8 cellular contexts compared by ENCODE assay signal in genomic region chr18:67199993-67200617, GRCh38.
DNase-seq lines count a peak whose midpoint lies in the region; ATAC-seq and TF ChIP-seq lines count a peak whose summit lies in the region.

No MANE protein-coding gene starts in this region.

- H3K9ac ChIP-seq in OCI-LY3 (ENCODE audit: low read length) (no peak overlapping the region), endodermal cell (ENCODE audit: extremely low read depth, low read length, poor library complexity, severe bottlenecking) (no peak overlapping the region)

- no peaks in the 10 kb centered on the region for H3K79me2 ChIP-seq in OCI-LY3 (ENCODE audit: low read length)

- no peaks in the 10 kb centered on the region for H3K9me3 Mint-ChIP-seq in activated CD4-positive, alpha-beta T cell treated with anti-CD3 and anti-CD28 coated beads, Interleukin-2, amount 10 ng/mL, durations not matched to agents 24 days and 14 days
- H3K9me3 Mint-ChIP-seq in endodermal cell (no peaks in the 10 kb centered on the region), naive B cell (no peaks in the 10 kb centered on the region)

- peak overlapping the region; percentile 51 for H2AFZ ChIP-seq in OCI-LY3 (ENCODE audit: low read depth, low read length)

- no peaks in the 10 kb centered on the region for H3K36me3 Mint-ChIP-seq in activated CD4-positive, alpha-beta T cell treated with anti-CD3 and anti-CD28 coated beads, Interleukin-2, amount 10 ng/mL, durations not matched to agents 24 days and 14 days (ENCODE audit: low read depth)
- H3K36me3 Mint-ChIP-seq in endodermal cell (ENCODE audit: low read depth) (no peaks in the 10 kb centered on the region), naive B cell (no peaks in the 10 kb centered on the region)

- no peaks in the 10 kb centered on the region for H3K27me3 ChIP-seq in OCI-LY3 (ENCODE audit: low read depth, low read length)
- no peaks in the 10 kb centered on the region for H3K27me3 ChIP-seq in endodermal cell (ENCODE audit: control insufficient read depth, insufficient read depth, low read length, poor library complexity, severe bottlenecking)

- H3K4me3 ChIP-seq in OCI-LY3 (ENCODE audit: low read length) = peak overlapping the region; percentile 4
- no peak overlapping the region for H3K4me3 ChIP-seq in endodermal cell (ENCODE audit: low read length)

- no peaks in the 10 kb centered on the region for H4K20me1 ChIP-seq in OCI-LY3 (ENCODE audit: insufficient read depth, low read length)

- peaks cover 5% of the 10 kb centered on the region for H3K27me3 Mint-ChIP-seq in activated CD4-positive, alpha-beta T cell treated with anti-CD3 and anti-CD28 coated beads, Interleukin-2, amount 10 ng/mL, durations not matched to agents 24 days and 14 days
- H3K27me3 Mint-ChIP-seq in endodermal cell (ENCODE audit: insufficient read depth) (no peaks in the 10 kb centered on the region), naive B cell (peaks cover 0 to 16% (median 7%) of the 10 kb centered on the region in 3 donors)

- H3K4me1 ChIP-seq in OCI-LY3 (ENCODE audit: low read length) = 0 out of 2 replicates have a peak, but pooled peaks cover 3% of the 10 kb centered on the region
- H3K4me1 ChIP-seq in endodermal cell (ENCODE audit: control insufficient read depth, insufficient read depth, low read length) = no peaks in the 10 kb centered on the region

- no peak overlapping the region for H3K27ac Mint-ChIP-seq in activated CD4-positive, alpha-beta T cell treated with anti-CD3 and anti-CD28 coated beads, Interleukin-2, amount 10 ng/mL, durations not matched to agents 24 days and 14 days
- H3K27ac Mint-ChIP-seq in endodermal cell (no peak overlapping the region), naive B cell (no peak overlapping the region)

- H3K4me1 Mint-ChIP-seq in activated CD4-positive, alpha-beta T cell treated with anti-CD3 and anti-CD28 coated beads, Interleukin-2, amount 10 ng/mL, durations not matched to agents 24 days and 14 days = no peaks in the 10 kb centered on the region
- H3K4me1 Mint-ChIP-seq in endodermal cell (no peaks in the 10 kb centered on the region), naive B cell (no peaks in the 10 kb centered on the region)

- ATAC-seq in GM21786 (IDR thresholded peaks at IDR 0.05; ENCODE audit: unreplicated experiment) (peak; percentile 95), naive B cell (ENCODE audit: low read depth in 2 of 2) (peak; percentile 49 to 56)

- TF ChIP-seq RAD21 in Ishikawa (IDR thresholded peaks at IDR 0.05; ENCODE audit: low read depth) = peak; percentile 73

- H3K9me3 ChIP-seq in OCI-LY3 (ENCODE audit: insufficient read depth, low read length) (no peaks in the 10 kb centered on the region), endodermal cell (ENCODE audit: control insufficient read depth, low read length) (no peaks in the 10 kb centered on the region)

- H3K27ac ChIP-seq in OCI-LY3 (ENCODE audit: low read length) (no peak overlapping the region), endodermal cell (ENCODE audit: low read depth, low read length) (no peak overlapping the region)

- intact Hi-C loops in activated CD4-positive, alpha-beta T cell treated with anti-CD3 and anti-CD28 coated beads, Interleukin-2, amount 10 ng/mL, durations not matched to agents 24 days and 14 days (cut with micrococcal nuclease) = loop anchor here (1.0 kb wide), 1 partner anchor 96 kb away; no protein-coding TSS in a partner anchor

- peak overlapping the region; percentile 36 for H3K4me2 ChIP-seq in OCI-LY3 (ENCODE audit: low read length)

- TF ChIP-seq EP300 in Ishikawa (IDR thresholded peaks at IDR 0.05; ENCODE audit: borderline replicate concordance) = no peak

- H3K4me3 Mint-ChIP-seq in activated CD4-positive, alpha-beta T cell treated with anti-CD3 and anti-CD28 coated beads, Interleukin-2, amount 10 ng/mL, durations not matched to agents 24 days and 14 days = no peak overlapping the region
- H3K4me3 Mint-ChIP-seq in endodermal cell (no peak overlapping the region), naive B cell (no peak overlapping the region)

- TF ChIP-seq CTCF in OCI-LY3 (IDR thresholded peaks at IDR 0.05; ENCODE audit: low read depth, low read length) = peak; percentile 94
- TF ChIP-seq CTCF in endodermal cell (conservative IDR thresholded peaks at IDR 0.05) = peak; percentile 83

- peak; percentile 63 for DNase-seq in activated CD4-positive, alpha-beta T cell treated with anti-CD3 and anti-CD28 coated beads, Interleukin-2, amount 10 ng/mL, durations not matched to agents 24 days and 14 days
- no peak for DNase-seq in activated CD4-positive, alpha-beta T cell treated with anti-CD3 and anti-CD28 coated beads, Interleukin-2, amount 50 U/mL, for 4 hours
- DNase-seq in endodermal cell = no peak
- peak; percentile 12 for DNase-seq in naive B cell
- DNase-seq in activated naive CD4-positive, alpha-beta T cell treated with anti-CD3 and anti-CD28 coated beads, Interleukin-2, amount 50 U/mL, for 16 hours = no peak

- H3K36me3 ChIP-seq in OCI-LY3 (replicated peaks; ENCODE audit: low read depth, low read length) = no peaks in the 10 kb centered on the region
- H3K36me3 ChIP-seq in endodermal cell (ENCODE audit: control insufficient read depth, insufficient read depth, low read length) = no peaks in the 10 kb centered on the region

- WGBS in endodermal cell (ENCODE audit: insufficient coverage in 1 of 2, insufficient read length in 1 of 2), 2 experiments = 80 to 100% methylated on average over 1 to 2 of the region's 3 CpGs

TF ChIP-seq in Ishikawa, 13 proteins besides CTCF, POLR2A, EP300 and RAD21:
- no peak for TF ChIP-seq TCF12 (IDR thresholded peaks at IDR 0.05; ENCODE audit: low read depth)
- TF ChIP-seq TAF1 (IDR thresholded peaks at IDR 0.05; ENCODE audit: low read depth) = no peak
- no peak for TF ChIP-seq CEBPB (IDR thresholded peaks at IDR 0.05)
- no peak for TF ChIP-seq ZBTB7A (IDR thresholded peaks at IDR 0.05; ENCODE audit: low read depth)
- TF ChIP-seq REST (IDR thresholded peaks at IDR 0.05; ENCODE audit: low read depth) = no peak
- TF ChIP-seq NFIC (IDR thresholded peaks at IDR 0.05) = no peak
- no peak for TF ChIP-seq TEAD4 (IDR thresholded peaks at IDR 0.05)
- no peak for TF ChIP-seq USF1 (IDR thresholded peaks at IDR 0.05)
- TF ChIP-seq FOXM1 (IDR thresholded peaks at IDR 0.05; ENCODE audit: borderline replicate concordance, low read depth) = no peak
- TF ChIP-seq YY1 (IDR thresholded peaks at IDR 0.05; ENCODE audit: low read depth) = no peak
- no peak for TF ChIP-seq MAX (IDR thresholded peaks at IDR 0.05)
- no peak for TF ChIP-seq CREB1 (IDR thresholded peaks at IDR 0.05; ENCODE audit: low read depth)
- no peak for TF ChIP-seq EGR1 (IDR thresholded peaks at IDR 0.05)

Comparison
In these comparisons a context has a peak if more than half of its experiments do, and no peak if none do; other contexts are left out.
1. DNase-seq: peak in activated CD4-positive, alpha-beta T cell treated with anti-CD3 and anti-CD28 coated beads, Interleukin-2, amount 10 ng/mL, durations not matched to agents 24 days and 14 days (single experiment) and naive B cell (single experiment); none in activated CD4-positive, alpha-beta T cell treated with anti-CD3 and anti-CD28 coated beads, Interleukin-2, amount 50 U/mL, for 4 hours (0 of 2), endodermal cell (single experiment) and activated naive CD4-positive, alpha-beta T cell treated with anti-CD3 and anti-CD28 coated beads, Interleukin-2, amount 50 U/mL, for 16 hours (single experiment).